In genomic region chr1:50427086-50427817, GRCh38 we compare ENCODE assay signal across 13 cellular contexts. TPM values are rescaled to one million over a fixed set of nuclear protein-coding genes. Genes with fewer than 3 reads are reported as not detected.
A peak's percentile ranks its signal among the peaks of the same experiment; 100 is the strongest.
DNase-seq lines count a peak whose midpoint lies in the region; ATAC-seq and TF ChIP-seq lines count a peak whose summit lies in the region.
"Had no signal": no experiment of that assay in that cellular context is flagged by ENCODE, and none has a peak within 500 bp of the region (broad histone marks: within the 10 kb centered on the region; RNA-seq: fewer than 3 reads in every experiment).

No MANE protein-coding gene starts in this region.

- no TSS peak for BruUV-seq in A673 (replicated peaks; lab: Mats Ljungman, UMichigan)

- POLR2A ChIA-PET in A673 (lab: Charles Lee; ENCODE audit: low non-redundant PET) = no interaction called here
- POLR2A ChIA-PET in activated naive CD8-positive, alpha-beta T cell treated with anti-CD3 and anti-CD28 coated beads, Interleukin-2, amount 10 ng/mL, durations not matched to agents 7 days and 5 days (lab: Charles Lee) = no interaction called here

- H3K9me3 Mint-ChIP-seq in activated naive CD8-positive, alpha-beta T cell treated with anti-CD3 and anti-CD28 coated beads, Interleukin-2, amount 10 ng/mL, durations not matched to agents 7 days and 5 days = peaks cover 3% of the 10 kb centered on the region

- peaks cover 30% of the 10 kb centered on the region for H3K4me1 Mint-ChIP-seq in activated naive CD8-positive, alpha-beta T cell treated with anti-CD3 and anti-CD28 coated beads, Interleukin-2, amount 10 ng/mL, durations not matched to agents 7 days and 5 days

- H3K36me3 Mint-ChIP-seq in activated naive CD8-positive, alpha-beta T cell treated with anti-CD3 and anti-CD28 coated beads, Interleukin-2, amount 10 ng/mL, durations not matched to agents 7 days and 5 days = no peaks in the 10 kb centered on the region

- H3K27me3 Mint-ChIP-seq in activated naive CD8-positive, alpha-beta T cell treated with anti-CD3 and anti-CD28 coated beads, Interleukin-2, amount 10 ng/mL, durations not matched to agents 7 days and 5 days = peaks cover 95% of the 10 kb centered on the region

- H3K27ac ChIP-seq in A673 (ENCODE audit: low read depth, low read length, poor library complexity, severe bottlenecking) = no peak overlapping the region
- no peak overlapping the region for H3K27ac ChIP-seq in mesodermal cell (ENCODE audit: low read depth, low read length, severe bottlenecking)
- no peak overlapping the region for H3K27ac ChIP-seq in ovary

- H3K36me3 ChIP-seq in A673 (ENCODE audit: insufficient read depth, low read length, poor library complexity, severe bottlenecking) (no peaks in the 10 kb centered on the region), mesodermal cell (ENCODE audit: control insufficient read depth, insufficient read depth, low read length) (no peaks in the 10 kb centered on the region), ovary (no peaks in the 10 kb centered on the region)

- H3K4me3 ChIP-seq in A673 (ENCODE audit: low read depth, low read length, poor library complexity, severe bottlenecking) = peak overlapping the region; percentile 29
- peak overlapping the region; percentile 2 for H3K4me3 ChIP-seq in mesodermal cell (ENCODE audit: extremely low read depth, insufficient read depth, low read length, poor library complexity, severe bottlenecking)
- H3K4me3 ChIP-seq in ovary = no peak overlapping the region

- peaks cover 100% of the 10 kb centered on the region for H3K27me3 ChIP-seq in A673 (replicated peaks; ENCODE audit: insufficient read depth, low read depth, low read length, poor library complexity)
- H3K27me3 ChIP-seq in ovary = peaks cover 22% of the 10 kb centered on the region

- intact Hi-C loops in A673 (cut with micrococcal nuclease; ENCODE audit: unreplicated experiment) = no loop called here
- intact Hi-C loops in ovary (cut with DNase I) = no loop called here

- TF ChIP-seq CTCF in A673 (conservative IDR thresholded peaks at IDR 0.05; ENCODE audit: low read depth, low read length) (no peak), ovary (IDR thresholded peaks at IDR 0.05) (no peak)

- CTCF ChIA-PET in A673 (lab: Charles Lee) = no interaction called here

- H3K4me1 ChIP-seq in A673 (ENCODE audit: insufficient read depth, low read length, poor library complexity, severe bottlenecking) = peaks cover 13% of the 10 kb centered on the region
- peaks cover 12% of the 10 kb centered on the region for H3K4me1 ChIP-seq in mesodermal cell (ENCODE audit: control insufficient read depth, insufficient read depth, low read length, poor library complexity, severe bottlenecking)
- peaks cover 2% of the 10 kb centered on the region for H3K4me1 ChIP-seq in ovary (ENCODE audit: insufficient read depth)

- no peak for TF ChIP-seq POLR2A in ovary (IDR thresholded peaks at IDR 0.05)

- H3K9me3 ChIP-seq in A673 (ENCODE audit: low read depth, low read length, poor library complexity, severe bottlenecking) = no peaks in the 10 kb centered on the region
- H3K9me3 ChIP-seq in mesodermal cell (ENCODE audit: control insufficient read depth, low read length) = no peaks in the 10 kb centered on the region
- H3K9me3 ChIP-seq in ovary = no peaks in the 10 kb centered on the region

- peak overlapping the region; percentile 15 for H3K27ac Mint-ChIP-seq in activated naive CD8-positive, alpha-beta T cell treated with anti-CD3 and anti-CD28 coated beads, Interleukin-2, amount 10 ng/mL, durations not matched to agents 7 days and 5 days

- no peak overlapping the region for H3K4me3 Mint-ChIP-seq in activated naive CD8-positive, alpha-beta T cell treated with anti-CD3 and anti-CD28 coated beads, Interleukin-2, amount 10 ng/mL, durations not matched to agents 7 days and 5 days

- no peak for ATAC-seq in activated naive CD8-positive, alpha-beta T cell treated with anti-CD3 and anti-CD28 coated beads, Interleukin-2, amount 10 ng/mL, durations not matched to agents 7 days and 5 days (ENCODE audit: low read depth)

- no peak for TF ChIP-seq EP300 in ovary (IDR thresholded peaks at IDR 0.05)

- 1 to 3% methylated on average over 27 to 30 of the region's 44 CpGs for WGBS in mesodermal cell (ENCODE audit: insufficient coverage in 2 of 2), 2 experiments
- WGBS in ovary, 3 donors = 6 to 7% (median 7%) methylated on average over 44 of the region's 44 CpGs

- DNase-seq in A673 (ENCODE audit: low spot score) (no peak), DMS53 treated with DMSO at 0.1 percent for 48 hours (lab: John Stamatoyannopoulos, UW; ENCODE audit: unreplicated experiment) (peak; percentile 31), ovary (no peak), NCI-H2196 (lab: John Stamatoyannopoulos, UW; ENCODE audit: unreplicated experiment) (no peak), NCI-H1930 (lab: John Stamatoyannopoulos, UW) (no peak)
- DNase-seq in activated naive CD8-positive, alpha-beta T cell treated with anti-CD3 and anti-CD28 coated beads, Interleukin-2, amount 10 ng/mL, durations not matched to agents 7 days and 5 days = peak; percentile 33
- no peak for DNase-seq in effector CD8-positive, alpha-beta T cell (lab: John Stamatoyannopoulos, UW)
- DNase-seq: MM.1S, NCI-H774, nucleus accumbens, SIG-M5, substantia nigra had no signal

RNA-seq across cellular contexts. Expression of gene DMRTA2, which starts 4.0 kb away (rescaled TPM):
- total RNA-seq in A673 (2021) = 0.28 and 0.37 TPM in 2 replicates
- not detected for total RNA-seq in activated naive CD8-positive, alpha-beta T cell treated with anti-CD3 and anti-CD28 coated beads, Interleukin-2, amount 10 ng/mL, durations not matched to agents 7 days and 5 days
- 0.37 TPM for polyA plus RNA-seq in mesodermal cell (2013, experiment 1 of 2)
- polyA plus RNA-seq in mesodermal cell (2013, experiment 2 of 2) = 0.35 TPM
- total RNA-seq in ovary = under 1 TPM in 1 of 7 donors, not detected in 6; 0.11 TPM
- not detected for polyA plus RNA-seq in ovary

Comparison
In these comparisons a context has a peak if more than half of its experiments do, and no peak if none do; other contexts are left out.
1. DNase-seq: peak in DMS53 treated with DMSO at 0.1 percent for 48 hours (single experiment) and activated naive CD8-positive, alpha-beta T cell treated with anti-CD3 and anti-CD28 coated beads, Interleukin-2, amount 10 ng/mL, durations not matched to agents 7 days and 5 days (single experiment); none in A673 (single experiment), ovary (0 of 5), NCI-H2196 (single experiment), NCI-H1930 (0 of 2) and effector CD8-positive, alpha-beta T cell (single experiment).